19 cellular contexts compared by ENCODE assay signal in genomic region chr3:195715134-195715533, GRCh38. TPM values are rescaled to one million over a fixed set of nuclear protein-coding genes. Genes with fewer than 3 reads are reported as not detected.
A peak's percentile ranks its signal among the peaks of the same experiment; 100 is the strongest.
DNase-seq lines count a peak whose midpoint lies in the region; ATAC-seq, FAIRE-seq and TF ChIP-seq lines count a peak whose summit lies in the region.
"Had no signal": no experiment of that assay in that cellular context is flagged by ENCODE, and none has a peak within 500 bp of the region (broad histone marks: within the 10 kb centered on the region; RNA-seq: fewer than 3 reads in every experiment).

No MANE protein-coding gene starts in this region.

- DNase-seq in left ventricle myocardium superior = no peak
- DNase-seq in Right ventricle myocardium inferior (ENCODE audit: missing footprints) = no peak
- DNase-seq in D341Med (ENCODE audit: low spot score) = peak; percentile 33
- DNase-seq in K562 (ENCODE audit: extremely low read depth in 1 of 4, low spot score in 3 of 4) = peak in 2 of 4 experiments; percentile 29 to 38
- no peak for DNase-seq in stimulated activated naive CD4-positive, alpha-beta T cell (lab: John Stamatoyannopoulos, UW)
- DNase-seq: 8988T; CD8-positive, alpha-beta T cell; COR-L47; DMS153; DMS79; GDM1 had no signal

- no peak for TF ChIP-seq EP300 in K562 (IDR thresholded peaks at IDR 0.05; ENCODE audit: low read length)

- no peak for TF ChIP-seq CTCF in K562 (IDR thresholded peaks at IDR 0.05 in 2 of 3, conservative IDR thresholded peaks at IDR 0.05 in 1 of 3; ENCODE audit: insufficient read depth in 2 of 3, low read depth in 1 of 3, low read length in 3 of 3)

- intact Hi-C loops in left ventricle myocardium superior (cut with micrococcal nuclease) (no loop called here), Right ventricle myocardium inferior (cut with DNase I) (no loop called here), K562 (cut with micrococcal nuclease) (loop anchor here (10.0 kb wide), 2 partner anchors 170 to 480 kb away; partner anchors contain the start of gene PPP1R2)

- no peak overlapping the region for H3K9ac ChIP-seq in K562 (ENCODE audit: insufficient read depth in 1 of 2, low read depth in 2 of 2, low read length in 2 of 2)
- H3K9ac ChIP-seq: BLaER1 treated with 17β-estradiol and CSF1 and Interleukin-3, amounts not matched to agents 10 nM and 100 nM; GM23248 had no signal

- no peaks in the 10 kb centered on the region for H3K36me3 ChIP-seq in K562 (ENCODE audit: control insufficient read depth, insufficient read depth, low read length)
- H3K36me3 ChIP-seq: HAP-1 had no signal

- peaks cover 23 to 25% of the 10 kb centered on the region in 2 experiments for H3K27me3 ChIP-seq in K562 (ENCODE audit: control insufficient read depth in 2 of 2, insufficient read depth in 2 of 2, low read length in 2 of 2)
- H3K27me3 ChIP-seq: BLaER1 treated with 17β-estradiol and CSF1 and Interleukin-3, amounts not matched to agents 10 nM and 100 nM had no signal

- ATAC-seq in left ventricle myocardium superior (peak; percentile 9), Right ventricle myocardium inferior (no peak), K562 (peak; percentile 19), GM18868 (IDR thresholded peaks at IDR 0.05; ENCODE audit: unreplicated experiment) (no peak), GM21360 (IDR thresholded peaks at IDR 0.05; ENCODE audit: unreplicated experiment) (no peak)
- ATAC-seq: CD8-positive, alpha-beta T cell had no signal

- no peak for TF ChIP-seq POLR2A in K562 (conservative IDR thresholded peaks at IDR 0.05)

- TF ChIP-seq RAD21 in K562 (CRISPR knock-in tag; conservative IDR thresholded peaks at IDR 0.05 in 1 of 2, IDR thresholded peaks at IDR 0.05 in 1 of 2) = no peak

- H2AFZ ChIP-seq in K562 (ENCODE audit: low read depth, low read length) = no peak overlapping the region
- H2AFZ ChIP-seq: GM23248 had no signal

- POLR2A ChIA-PET in K562 (lab: Yijun Ruan, JAX) = interaction anchor here (0.6 to 1.5 kb wide), 4 partner anchors 11 to 1820 kb away, joined by 3 to 6 read pairs (median 4); no protein-coding TSS in a partner anchor

- in situ Hi-C loops in K562 (cut with MboI) = loop anchor here (5.0 to 25.0 kb wide), 3 partner anchors 98 to 797 kb away; partner anchors contain the start of genes RNF168, SLC51A, SMCO1 and ZDHHC19

- 8% methylated on average over 4 of the region's 4 CpGs for WGBS in K562 (ENCODE audit: insufficient coverage, low coverage, missing lambda C conversion rate)

- H3K27ac ChIP-seq in K562 (ENCODE audit: extremely low read depth, low read depth, low read length) = no peak overlapping the region
- H3K27ac ChIP-seq: BLaER1 treated with 17β-estradiol and CSF1 and Interleukin-3, amounts not matched to agents 10 nM and 100 nM; GM23248 had no signal

- no peaks in the 10 kb centered on the region; the same call in 1 of the 2 replicates for H4K20me1 ChIP-seq in K562 (replicated peaks; ENCODE audit: control insufficient read depth, insufficient read depth, low read length)

- no peak for FAIRE-seq in K562 (lab: Jason Lieb, UNC)
- FAIRE-seq: GM12892, GM18507 had no signal

- H3K4me2 ChIP-seq in K562 (ENCODE audit: insufficient read depth, low read length) = no peak overlapping the region
- H3K4me2 ChIP-seq: BLaER1 treated with 17β-estradiol and CSF1 and Interleukin-3, amounts not matched to agents 10 nM and 100 nM had no signal

- H3K9me3 ChIP-seq in K562 (replicated peaks; ENCODE audit: control insufficient read depth, insufficient read depth, low read depth, low read length) = no peaks in the 10 kb centered on the region

- H3K4me1 ChIP-seq in K562 (replicated peaks in 1 of 2; ENCODE audit: control insufficient read depth in 2 of 2, insufficient read depth in 2 of 2, low read length in 2 of 2) = peaks cover 0 to 5% of the 10 kb centered on the region in 2 experiments; a peak in 3 of 5 replicates
- H3K4me1 ChIP-seq: BLaER1 treated with 17β-estradiol and CSF1 and Interleukin-3, amounts not matched to agents 10 nM and 100 nM; HAP-1 had no signal

- no peak overlapping the region for H3K4me3 ChIP-seq in K562
- H3K4me3 ChIP-seq: BLaER1 treated with 17β-estradiol and CSF1 and Interleukin-3, amounts not matched to agents 10 nM and 100 nM; GM23248; HAP-1 had no signal

- no peaks in the 10 kb centered on the region for H3K79me2 ChIP-seq in K562 (ENCODE audit: control insufficient read depth, insufficient read depth, low read length)

- CTCF ChIA-PET in K562 (lab: Yijun Ruan, JAX; ENCODE audit: low intra/inter-chr PET ratio) = interaction anchor here (0.6 kb wide), 1 partner anchor 15 kb away, joined by 3 read pairs; no protein-coding TSS in a partner anchor

- H3K9me1 ChIP-seq in K562 (ENCODE audit: control insufficient read depth, insufficient read depth, low read length) = no peaks in the 10 kb centered on the region

- BruUV-seq in K562 (replicated peaks; lab: Mats Ljungman, UMichigan) = no TSS peak

TF ChIP-seq in K562, 482 proteins besides CTCF, POLR2A, EP300 and RAD21 (continues in another document):
- peak; percentile 99 for TF ChIP-seq ZNF146 (CRISPR knock-in tag; IDR thresholded peaks at IDR 0.05; ENCODE audit: unreplicated experiment)
- TF ChIP-seq LEF1 (IDR thresholded peaks at IDR 0.05) = peak; percentile 57; the same call in 1 of the 2 replicates
- no peak; a peak in 1 of 4 replicates for TF ChIP-seq MCM7 (IDR thresholded peaks at IDR 0.05)
- peak; percentile 61; the same call in 1 of the 2 replicates for TF ChIP-seq ZNF644 (tag; IDR thresholded peaks at IDR 0.05; ENCODE audit: low read depth)
- TF ChIP-seq, protein P1, sequence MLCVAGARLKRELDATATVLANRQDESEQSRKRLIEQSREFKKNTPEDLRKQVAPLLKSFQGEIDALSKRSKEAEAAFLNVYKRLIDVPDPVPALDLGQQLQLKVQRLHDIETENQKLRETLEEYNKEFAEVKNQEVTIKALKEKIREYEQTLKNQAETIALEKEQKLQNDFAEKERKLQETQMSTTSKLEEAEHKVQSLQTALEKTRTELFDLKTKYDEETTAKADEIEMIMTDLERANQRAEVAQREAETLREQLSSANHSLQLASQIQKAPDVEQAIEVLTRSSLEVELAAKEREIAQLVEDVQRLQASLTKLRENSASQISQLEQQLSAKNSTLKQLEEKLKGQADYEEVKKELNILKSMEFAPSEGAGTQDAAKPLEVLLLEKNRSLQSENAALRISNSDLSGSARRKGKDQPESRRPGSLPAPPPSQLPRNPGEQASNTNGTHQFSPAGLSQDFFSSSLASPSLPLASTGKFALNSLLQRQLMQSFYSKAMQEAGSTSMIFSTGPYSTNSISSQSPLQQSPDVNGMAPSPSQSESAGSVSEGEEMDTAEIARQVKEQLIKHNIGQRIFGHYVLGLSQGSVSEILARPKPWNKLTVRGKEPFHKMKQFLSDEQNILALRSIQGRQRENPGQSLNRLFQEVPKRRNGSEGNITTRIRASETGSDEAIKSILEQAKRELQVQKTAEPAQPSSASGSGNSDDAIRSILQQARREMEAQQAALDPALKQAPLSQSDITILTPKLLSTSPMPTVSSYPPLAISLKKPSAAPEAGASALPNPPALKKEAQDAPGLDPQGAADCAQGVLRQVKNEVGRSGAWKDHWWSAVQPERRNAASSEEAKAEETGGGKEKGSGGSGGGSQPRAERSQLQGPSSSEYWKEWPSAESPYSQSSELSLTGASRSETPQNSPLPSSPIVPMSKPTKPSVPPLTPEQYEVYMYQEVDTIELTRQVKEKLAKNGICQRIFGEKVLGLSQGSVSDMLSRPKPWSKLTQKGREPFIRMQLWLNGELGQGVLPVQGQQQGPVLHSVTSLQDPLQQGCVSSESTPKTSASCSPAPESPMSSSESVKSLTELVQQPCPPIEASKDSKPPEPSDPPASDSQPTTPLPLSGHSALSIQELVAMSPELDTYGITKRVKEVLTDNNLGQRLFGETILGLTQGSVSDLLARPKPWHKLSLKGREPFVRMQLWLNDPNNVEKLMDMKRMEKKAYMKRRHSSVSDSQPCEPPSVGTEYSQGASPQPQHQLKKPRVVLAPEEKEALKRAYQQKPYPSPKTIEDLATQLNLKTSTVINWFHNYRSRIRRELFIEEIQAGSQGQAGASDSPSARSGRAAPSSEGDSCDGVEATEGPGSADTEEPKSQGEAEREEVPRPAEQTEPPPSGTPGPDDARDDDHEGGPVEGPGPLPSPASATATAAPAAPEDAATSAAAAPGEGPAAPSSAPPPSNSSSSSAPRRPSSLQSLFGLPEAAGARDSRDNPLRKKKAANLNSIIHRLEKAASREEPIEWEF (CRISPR knock-in tag; IDR thresholded peaks at IDR 0.05) = no peak
- TF ChIP-seq ZNF830 (CRISPR knock-in tag; IDR thresholded peaks at IDR 0.05) = no peak
- TF ChIP-seq, protein P2, sequence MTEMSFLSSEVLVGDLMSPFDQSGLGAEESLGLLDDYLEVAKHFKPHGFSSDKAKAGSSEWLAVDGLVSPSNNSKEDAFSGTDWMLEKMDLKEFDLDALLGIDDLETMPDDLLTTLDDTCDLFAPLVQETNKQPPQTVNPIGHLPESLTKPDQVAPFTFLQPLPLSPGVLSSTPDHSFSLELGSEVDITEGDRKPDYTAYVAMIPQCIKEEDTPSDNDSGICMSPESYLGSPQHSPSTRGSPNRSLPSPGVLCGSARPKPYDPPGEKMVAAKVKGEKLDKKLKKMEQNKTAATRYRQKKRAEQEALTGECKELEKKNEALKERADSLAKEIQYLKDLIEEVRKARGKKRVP (CRISPR knock-in tag; IDR thresholded peaks at IDR 0.05) = no peak
- TF ChIP-seq STAG1 (CRISPR knock-in tag; IDR thresholded peaks at IDR 0.05; ENCODE audit: borderline replicate concordance) = no peak
- peak; percentile 75 for TF ChIP-seq RBM25 (IDR thresholded peaks at IDR 0.05; ENCODE audit: low read depth, low read length, severe bottlenecking)

RNA-seq across cellular contexts. Expression of gene MUC20, which starts 5.6 kb away (rescaled TPM):
- total RNA-seq in left ventricle myocardium superior = 3.6 TPM
- total RNA-seq in Right ventricle myocardium inferior = 4.6 TPM
- total RNA-seq in K562 (2011; cell fraction: chromatin; rRNA removed; ENCODE audit: low replicate concordance) = 0.51 and 0.63 TPM in 2 replicates
- total RNA-seq in K562 (2011; cell fraction: nucleolus; rRNA removed) = 0.17 and 0.39 TPM in 2 replicates
- total RNA-seq in K562 (2011; cell fraction: nucleoplasm; rRNA removed) = not detected in 2 replicates
- not detected in 2 replicates for total RNA-seq in K562 (2014; rRNA removed)
- not detected in 2 replicates for total RNA-seq in K562 (2014; rRNA removed; fragmentation: Illumina TruSeq; extraction: Trizol)
- 0.18 TPM in 1 of 2 replicates, not detected in the other for total RNA-seq in K562 (2015; rRNA removed; fragmentation: Illumina TruSeq; extraction: Trizol)
- total RNA-seq in K562 (2021) = 0.16 and 0.25 TPM in 2 replicates
- polyA plus RNA-seq in K562 (2011; rRNA removed) = 0.11 and 0.15 TPM in 2 replicates
- 0.09 and 0.12 TPM in 2 replicates for polyA plus RNA-seq in K562 (2011; cell fraction: cytosol; rRNA removed)
- polyA plus RNA-seq in K562 (2011; cell fraction: nucleus; rRNA removed) = 0.41 and 0.63 TPM in 2 replicates
- 0.22 and 1.2 TPM in 2 replicates for polyA plus RNA-seq in K562 (2012)
- 0.15 and 0.44 TPM in 2 replicates for polyA plus RNA-seq in K562 (2014; fragmentation: Illumina TruSeq; extraction: Trizol)
- polyA plus RNA-seq in K562 (2014; fragmentation: Nextera tagmentation; extraction: Ambion mirVana) = under 1 TPM in 1 of 2 experiments, not detected in 1; 0.03 TPM
- 0.22 and 0.23 TPM in 2 replicates for polyA plus RNA-seq in K562 (2014; rRNA removed)
- polyA minus RNA-seq in K562 (2011; rRNA and poly(A)+ RNA removed) = not detected in 2 replicates
- polyA minus RNA-seq in K562 (2011; cell fraction: cytosol; rRNA and poly(A)+ RNA removed) = not detected in 2 replicates
- not detected in 2 replicates for polyA minus RNA-seq in K562 (2011; cell fraction: nucleus; rRNA and poly(A)+ RNA removed)
- total RNA-seq: Daoy, GM23248 had no signal
- polyA plus RNA-seq: GM23248 had no signal

Comparison
In these comparisons a context has a peak if more than half of its experiments do, and no peak if none do; other contexts are left out.
1. ATAC-seq: peak in left ventricle myocardium superior (single experiment) and K562 (single experiment); none in Right ventricle myocardium inferior (single experiment), GM18868 (single experiment) and GM21360 (single experiment).